9 cellular contexts compared by ENCODE assay signal in genomic region chr1:55478742-55479141, GRCh38.
DNase-seq lines count a peak whose midpoint lies in the region; ATAC-seq and TF ChIP-seq lines count a peak whose summit lies in the region.
"Had no signal": no experiment of that assay in that cellular context is flagged by ENCODE, and none has a peak within 500 bp of the region (broad histone marks: within the 10 kb centered on the region; RNA-seq: fewer than 3 reads in every experiment).

No MANE protein-coding gene starts in this region.

- intact Hi-C loops in left lung (cut with DNase I), result no loop called here

- H3K9me3 ChIP-seq in DND-41 (ENCODE audit: insufficient read depth, low read length, severe bottlenecking), result no peaks in the 10 kb centered on the region
- no peaks in the 10 kb centered on the region for H3K9me3 ChIP-seq in Loucy (ENCODE audit: insufficient read depth, low read depth, low read length)
- no peaks in the 10 kb centered on the region for H3K9me3 ChIP-seq in SU-DHL-6 (ENCODE audit: insufficient read depth, low read length)
- H3K9me3 ChIP-seq in left lung, result no peaks in the 10 kb centered on the region
- no peaks in the 10 kb centered on the region for H3K9me3 ChIP-seq in effector memory CD4-positive, alpha-beta T cell (ENCODE audit: control insufficient read depth, low read length)

- H4K20me1 ChIP-seq in DND-41 (ENCODE audit: insufficient read depth, low read length), result no peaks in the 10 kb centered on the region
- H4K20me1 ChIP-seq in Loucy (ENCODE audit: insufficient read depth, low read length, poor library complexity, severe bottlenecking), result no peaks in the 10 kb centered on the region
- no peaks in the 10 kb centered on the region for H4K20me1 ChIP-seq in SU-DHL-6 (ENCODE audit: low read depth, low read length)

- no peak overlapping the region for H3K9ac ChIP-seq in DND-41 (ENCODE audit: low read depth, low read length)
- no peak overlapping the region for H3K9ac ChIP-seq in Loucy (ENCODE audit: low read depth, low read length, poor library complexity, severe bottlenecking)
- H3K9ac ChIP-seq in SU-DHL-6 (ENCODE audit: low read length), result no peak overlapping the region

- no peaks in the 10 kb centered on the region for H3K79me2 ChIP-seq in DND-41 (ENCODE audit: insufficient read depth, low read length)
- no peaks in the 10 kb centered on the region for H3K79me2 ChIP-seq in Loucy (ENCODE audit: insufficient read depth, low read length)
- no peaks in the 10 kb centered on the region for H3K79me2 ChIP-seq in SU-DHL-6 (ENCODE audit: insufficient read depth, low read length)

- ATAC-seq in DND-41 (ENCODE audit: insufficient read depth, low read depth) (no peak), left lung (peak; percentile 30), GM18519 (IDR thresholded peaks at IDR 0.05; ENCODE audit: low FRiP score, unreplicated experiment) (no peak), HG03571 (IDR thresholded peaks at IDR 0.05; ENCODE audit: unreplicated experiment) (no peak)
- ATAC-seq: natural killer cell treated with Interleukin-12 subunit alpha and Interleukin-12 subunit beta and Interleukin-15 and Interleukin-18, amount 100 ng/mL, for 72 hours had no signal

- no peak overlapping the region for H3K27ac ChIP-seq in DND-41 (ENCODE audit: low read length)
- H3K27ac ChIP-seq in SU-DHL-6 (ENCODE audit: low read depth, low read length), result no peak overlapping the region
- no peak overlapping the region for H3K27ac ChIP-seq in left lung
- no peak overlapping the region for H3K27ac ChIP-seq in effector memory CD4-positive, alpha-beta T cell (ENCODE audit: insufficient read depth, low read length, poor library complexity, severe bottlenecking)

- H3K36me3 ChIP-seq in DND-41 (ENCODE audit: insufficient read depth, low read length) (no peaks in the 10 kb centered on the region), Loucy (ENCODE audit: insufficient read depth, low read length) (no peaks in the 10 kb centered on the region), SU-DHL-6 (ENCODE audit: low read length) (no peaks in the 10 kb centered on the region), left lung (no peaks in the 10 kb centered on the region)
- no peaks in the 10 kb centered on the region for H3K36me3 ChIP-seq in effector memory CD4-positive, alpha-beta T cell (ENCODE audit: control insufficient read depth, insufficient read depth, low read length)

- no peaks in the 10 kb centered on the region for H3K4me1 ChIP-seq in DND-41 (ENCODE audit: insufficient read depth, low read length)
- no peaks in the 10 kb centered on the region for H3K4me1 ChIP-seq in Loucy (ENCODE audit: insufficient read depth, low read length, poor library complexity, severe bottlenecking)
- peaks cover 4 to 21% of the 10 kb centered on the region in 2 donors for H3K4me1 ChIP-seq in left lung
- no peaks in the 10 kb centered on the region for H3K4me1 ChIP-seq in effector memory CD4-positive, alpha-beta T cell (ENCODE audit: control insufficient read depth, insufficient read depth, low read length, poor library complexity, severe bottlenecking)

- H3F3A ChIP-seq in Loucy (ENCODE audit: low read depth), result no peaks in the 10 kb centered on the region
- H3F3A ChIP-seq in SU-DHL-6 (ENCODE audit: insufficient read depth), result no peaks in the 10 kb centered on the region

- H3K9me2 ChIP-seq in Loucy (replicated peaks; ENCODE audit: low read depth, low read length), result no peaks in the 10 kb centered on the region
- H3K9me2 ChIP-seq in SU-DHL-6 (replicated peaks; ENCODE audit: insufficient read depth, low read length), result no peaks in the 10 kb centered on the region

- no peak overlapping the region for H2AFZ ChIP-seq in DND-41 (ENCODE audit: low read depth, low read length)
- H2AFZ ChIP-seq in Loucy (ENCODE audit: low read length), result no peak overlapping the region
- no peak overlapping the region for H2AFZ ChIP-seq in SU-DHL-6 (ENCODE audit: low read depth, low read length, severe bottlenecking)

- H3K27me3 ChIP-seq in DND-41 (ENCODE audit: insufficient read depth, low read length, poor library complexity) (peaks cover 16% of the 10 kb centered on the region), Loucy (ENCODE audit: insufficient read depth, low read length, poor library complexity, severe bottlenecking) (no peaks in the 10 kb centered on the region), SU-DHL-6 (ENCODE audit: low read length) (no peaks in the 10 kb centered on the region), left lung (no peaks in the 10 kb centered on the region)
- H3K27me3 ChIP-seq in effector memory CD4-positive, alpha-beta T cell (replicated peaks; ENCODE audit: control insufficient read depth, insufficient read depth, low read length, poor library complexity, severe bottlenecking), result peaks cover 3% of the 10 kb centered on the region

- DNase-seq in DND-41, result no peak
- no peak for DNase-seq in left lung
- no peak for DNase-seq in effector memory CD4-positive, alpha-beta T cell
- no peak for DNase-seq in superior temporal gyrus (ENCODE audit: extremely low spot score)

- TF ChIP-seq CTCF in DND-41 (IDR thresholded peaks at IDR 0.05; ENCODE audit: borderline replicate concordance, extremely low read depth, low read length, poor library complexity, severe bottlenecking) (peak; percentile 67), Loucy (conservative IDR thresholded peaks at IDR 0.05; ENCODE audit: low read length) (peak; percentile 65), SU-DHL-6 (IDR thresholded peaks at IDR 0.05; ENCODE audit: insufficient read depth, low read length, poor library complexity, severe bottlenecking) (peak; percentile 23), left lung (IDR thresholded peaks at IDR 0.05) (no peak)

- H3K4me2 ChIP-seq in DND-41 (ENCODE audit: insufficient read depth, low read length), result no peak overlapping the region
- H3K4me2 ChIP-seq in Loucy (ENCODE audit: low read depth, low read length, poor library complexity, severe bottlenecking), result no peak overlapping the region
- no peak overlapping the region for H3K4me2 ChIP-seq in SU-DHL-6 (ENCODE audit: low read depth, low read length, poor library complexity, severe bottlenecking)

- no peak overlapping the region for H3K4me3 ChIP-seq in DND-41 (ENCODE audit: low read depth in 1 of 2, low read length in 2 of 2)
- H3K4me3 ChIP-seq in Loucy (ENCODE audit: low read length, poor library complexity, severe bottlenecking), result no peak overlapping the region
- H3K4me3 ChIP-seq in SU-DHL-6 (ENCODE audit: insufficient read depth, low read length, poor library complexity, severe bottlenecking), result no peak overlapping the region
- H3K4me3 ChIP-seq in left lung, result no peak overlapping the region
- H3K4me3 ChIP-seq in effector memory CD4-positive, alpha-beta T cell (ENCODE audit: insufficient read depth, low read depth, low read length, poor library complexity, severe bottlenecking), result no peak overlapping the region

Comparison
In these comparisons a context has a peak if more than half of its experiments do, and no peak if none do; other contexts are left out.
1. CTCF ChIP-seq: peak in DND-41 (single experiment), Loucy (single experiment) and SU-DHL-6 (single experiment); none in left lung (0 of 2).